Comparison of ENCODE assay signal across 8 cellular contexts in genomic region chr3:194537732-194538247, GRCh38. TPM values are rescaled to one million over a fixed set of nuclear protein-coding genes. Genes with fewer than 3 reads are reported as not detected.
DNase-seq lines count a peak whose midpoint lies in the region; ATAC-seq and TF ChIP-seq lines count a peak whose summit lies in the region.

No MANE protein-coding gene starts in this region.

- peaks cover 9% of the 10 kb centered on the region for H3K9me3 Mint-ChIP-seq in osteocyte (ENCODE audit: unreplicated experiment)
- no peaks in the 10 kb centered on the region for H3K9me3 Mint-ChIP-seq in natural killer cell treated with Interleukin-12 subunit alpha and Interleukin-12 subunit beta and Interleukin-15 and Interleukin-18, amount 100 ng/mL, for 72 hours

- H3K4me1 ChIP-seq in duodenal mucosa (ENCODE audit: control insufficient read depth in 1 of 2, insufficient read depth in 2 of 2, low read length in 2 of 2) = peaks cover 13 to 14% of the 10 kb centered on the region in 2 donors

- H3K9ac ChIP-seq in duodenal mucosa (ENCODE audit: low read depth in 1 of 2, low read length in 2 of 2) = no peak overlapping the region

- H3K27ac Mint-ChIP-seq in osteocyte (ENCODE audit: unreplicated experiment) = peak overlapping the region; percentile 63
- no peak overlapping the region for H3K27ac Mint-ChIP-seq in natural killer cell treated with Interleukin-12 subunit alpha and Interleukin-12 subunit beta and Interleukin-15 and Interleukin-18, amount 100 ng/mL, for 72 hours

- TF ChIP-seq CTCF in osteocyte (IDR thresholded peaks at IDR 0.05) = no peak

- peaks cover 5 to 7% of the 10 kb centered on the region in 2 donors for H3K9me3 ChIP-seq in duodenal mucosa (ENCODE audit: control insufficient read depth in 1 of 2, low read length in 2 of 2)

- H3K4me3 ChIP-seq in duodenal mucosa (ENCODE audit: low read depth in 1 of 2, low read length in 2 of 2) = no peak overlapping the region

- no peaks in the 10 kb centered on the region for H3K36me3 ChIP-seq in duodenal mucosa (ENCODE audit: control insufficient read depth in 1 of 2, insufficient read depth in 2 of 2, low read length in 2 of 2)

- H3K4me3 Mint-ChIP-seq in osteocyte (ENCODE audit: unreplicated experiment) = no peak overlapping the region
- H3K4me3 Mint-ChIP-seq in natural killer cell treated with Interleukin-12 subunit alpha and Interleukin-12 subunit beta and Interleukin-15 and Interleukin-18, amount 100 ng/mL, for 72 hours = no peak overlapping the region

- peaks cover 5% of the 10 kb centered on the region for H3K36me3 Mint-ChIP-seq in osteocyte (ENCODE audit: unreplicated experiment)
- H3K36me3 Mint-ChIP-seq in natural killer cell treated with Interleukin-12 subunit alpha and Interleukin-12 subunit beta and Interleukin-15 and Interleukin-18, amount 100 ng/mL, for 72 hours = peaks cover 8% of the 10 kb centered on the region

- no peak for ATAC-seq in natural killer cell treated with Interleukin-12 subunit alpha and Interleukin-12 subunit beta and Interleukin-15 and Interleukin-18, amount 100 ng/mL, for 72 hours

- H3K27me3 Mint-ChIP-seq in osteocyte (ENCODE audit: unreplicated experiment) = no peaks in the 10 kb centered on the region
- no peaks in the 10 kb centered on the region for H3K27me3 Mint-ChIP-seq in natural killer cell treated with Interleukin-12 subunit alpha and Interleukin-12 subunit beta and Interleukin-15 and Interleukin-18, amount 100 ng/mL, for 72 hours

- no peaks in the 10 kb centered on the region for H3K27me3 ChIP-seq in duodenal mucosa (ENCODE audit: control insufficient read depth in 1 of 2, insufficient read depth in 2 of 2, low read length in 2 of 2)

- DNase-seq in DMS79 (lab: John Stamatoyannopoulos, UW) (peak; percentile 60), NCI-H460 (ENCODE audit: extremely low read depth, low read depth) (peak; percentile 6), osteocyte (ENCODE audit: extremely low spot score, unreplicated experiment) (no peak), NCI-H82 (lab: John Stamatoyannopoulos, UW) (no peak), MV-4-11 (lab: John Stamatoyannopoulos, UW) (no peak)
- no peak for DNase-seq in NK-92 treated with Interleukin-12 subunit alpha and Interleukin-12 subunit beta, amount 100 ng/mL, for 24 hours (lab: John Stamatoyannopoulos, UW)
- no peak for DNase-seq in natural killer cell treated with Interleukin-12 subunit alpha and Interleukin-12 subunit beta and Interleukin-15 and Interleukin-18, amount 100 ng/mL, for 72 hours (ENCODE audit: low spot score)

- peak overlapping the region; percentile 15 for H3K27ac ChIP-seq in duodenal mucosa (ENCODE audit: low read depth, low read length)

- peaks cover 14% of the 10 kb centered on the region for H3K4me1 Mint-ChIP-seq in osteocyte (ENCODE audit: unreplicated experiment)
- peaks cover 0 to 4% of the 10 kb centered on the region in 2 donors for H3K4me1 Mint-ChIP-seq in natural killer cell treated with Interleukin-12 subunit alpha and Interleukin-12 subunit beta and Interleukin-15 and Interleukin-18, amount 100 ng/mL, for 72 hours (ENCODE audit: low read depth in 2 of 2)

RNA-seq across cellular contexts. Expression of gene ATP13A3, which starts 51.0 kb away (rescaled TPM):
- total RNA-seq in NCI-H460 (2014; rRNA removed; shearing (Covaris generic)) = 91.5 and 101 TPM in 2 replicates
- 86.4 and 94.1 TPM in 2 replicates for polyA plus RNA-seq in NCI-H460 (2014; cell fraction: nucleus; rRNA removed)
- 59.7 and 63.1 TPM in 2 replicates for total RNA-seq in osteocyte
- total RNA-seq in natural killer cell treated with Interleukin-12 subunit alpha and Interleukin-12 subunit beta and Interleukin-15 and Interleukin-18, amount 100 ng/mL, for 72 hours = 100 to 1,000 TPM in 1 of 2 donors, 10 to 100 TPM in 1; 67.6 to 157 TPM

Comparison
In these comparisons a context has a peak if more than half of its experiments do, and no peak if none do; other contexts are left out.
1. DNase-seq: peak in DMS79 (single experiment) and NCI-H460 (single experiment); none in osteocyte (single experiment), NCI-H82 (single experiment), MV-4-11 (single experiment), NK-92 treated with Interleukin-12 subunit alpha and Interleukin-12 subunit beta, amount 100 ng/mL, for 24 hours (single experiment) and natural killer cell treated with Interleukin-12 subunit alpha and Interleukin-12 subunit beta and Interleukin-15 and Interleukin-18, amount 100 ng/mL, for 72 hours (single experiment).